ENCODE assay signal across 9 cellular contexts in the genomic region with DNA sequence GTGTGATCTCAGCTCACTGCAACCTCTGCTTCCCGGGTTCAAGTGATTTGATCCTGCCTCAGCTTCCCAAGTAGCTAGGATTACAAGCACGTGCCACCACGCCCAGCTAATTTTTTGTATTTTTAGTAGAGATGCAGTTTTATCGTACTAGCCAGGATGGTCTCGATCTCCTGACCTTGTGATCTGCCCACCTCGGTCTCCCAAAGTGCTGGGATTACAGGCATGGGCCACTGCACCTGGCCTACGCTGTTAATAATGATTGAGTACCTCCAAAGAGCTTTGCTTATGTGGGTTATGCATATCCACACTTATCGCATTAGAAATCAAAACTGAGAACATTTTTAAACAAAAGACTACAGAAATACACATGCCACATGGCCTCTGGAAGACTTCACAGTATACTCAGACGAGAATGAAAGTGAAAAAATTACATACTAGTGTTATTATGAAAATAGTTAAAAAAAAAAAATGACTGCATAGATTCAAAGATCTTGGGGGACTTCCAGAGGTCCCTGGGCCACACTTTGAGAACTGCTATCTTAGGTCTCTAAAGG. TPM values are rescaled to one million over a fixed set of nuclear protein-coding genes. Genes with fewer than 3 reads are reported as not detected.
DNase-seq lines count a peak whose midpoint lies in the region; ATAC-seq, FAIRE-seq and TF ChIP-seq lines count a peak whose summit lies in the region.
"Had no signal": no experiment of that assay in that cellular context is flagged by ENCODE, and none has a peak within 500 bp of the region (broad histone marks: within the 10 kb centered on the region; RNA-seq: fewer than 3 reads in every experiment).

No MANE protein-coding gene starts in this region.

- H4K20me1 ChIP-seq in astrocyte (ENCODE audit: insufficient read depth, low read length), result no peaks in the 10 kb centered on the region
- no peaks in the 10 kb centered on the region for H4K20me1 ChIP-seq in HepG2 (ENCODE audit: insufficient read depth, low read length)

- no peak overlapping the region for H3K9ac ChIP-seq in astrocyte (ENCODE audit: low read length)
- H3K9ac ChIP-seq in HepG2 (ENCODE audit: insufficient read depth, low read depth, low read length), result no peak overlapping the region

- peaks cover 21% of the 10 kb centered on the region for H3K36me3 Mint-ChIP-seq in astrocyte (ENCODE audit: low read depth, unreplicated experiment)

- no peak for TF ChIP-seq RAD21 in HepG2 (CRISPR knock-in tag; IDR thresholded peaks at IDR 0.05)

- TF ChIP-seq POLR2A in HepG2 (IDR thresholded peaks at IDR 0.05; ENCODE audit: insufficient read depth in 1 of 2, low read depth in 2 of 2, low read length in 2 of 2), result no peak

- in situ Hi-C loops in HepG2 (cut with HindIII; ENCODE audit: extremely low pct_ligation_motif_present, low pct_unique_long_range_greater_than_20kb), result no loop called here

- H3K27ac ChIP-seq in astrocyte (ENCODE audit: low read depth, low read length) (peak overlapping the region; percentile 69), HepG2 (ENCODE audit: extremely low read length, insufficient read depth, low read length) (no peak overlapping the region)
- H3K27ac ChIP-seq in effector memory CD4-positive, alpha-beta T cell (ENCODE audit: insufficient read depth, low read length, poor library complexity, severe bottlenecking), result no peak overlapping the region

- H3K4me2 ChIP-seq in astrocyte (ENCODE audit: low read length), result no peak overlapping the region
- no peak overlapping the region for H3K4me2 ChIP-seq in HepG2 (ENCODE audit: low read depth, low read length)

- no peak overlapping the region for H3K4me3 Mint-ChIP-seq in astrocyte (ENCODE audit: unreplicated experiment)

- H3K4me1 Mint-ChIP-seq in astrocyte (ENCODE audit: low read depth, unreplicated experiment), result peaks cover 5% of the 10 kb centered on the region

- no peak for TF ChIP-seq CTCF in astrocyte (IDR thresholded peaks at IDR 0.05; ENCODE audit: insufficient read depth, low read depth, low read length)
- no peak for TF ChIP-seq CTCF in HepG2 (CRISPR knock-in tag; IDR thresholded peaks at IDR 0.05)

- POLR2A ChIA-PET in HepG2 (lab: Yijun Ruan, JAX), result no interaction called here

- ATAC-seq in GM18517 (IDR thresholded peaks at IDR 0.05; ENCODE audit: unreplicated experiment) (peak; percentile 94), GM21367 (IDR thresholded peaks at IDR 0.05; ENCODE audit: unreplicated experiment) (peak; percentile 95), HG03103 (IDR thresholded peaks at IDR 0.05; ENCODE audit: low read depth, unreplicated experiment) (peak; percentile 71), HepG2 (no peak)

- H3K4me1 ChIP-seq in astrocyte (ENCODE audit: insufficient read depth, low read length) (peaks cover 4% of the 10 kb centered on the region), HepG2 (ENCODE audit: insufficient read depth, low read length) (no peaks in the 10 kb centered on the region)
- H3K4me1 ChIP-seq in effector memory CD4-positive, alpha-beta T cell (ENCODE audit: control insufficient read depth, insufficient read depth, low read length, poor library complexity, severe bottlenecking), result no peaks in the 10 kb centered on the region

- CTCF ChIA-PET in HepG2 (lab: Yijun Ruan, JAX; ENCODE audit: low intra/inter-chr PET ratio, low total read pairs), result no interaction called here

- H3K27me3 ChIP-seq in astrocyte (ENCODE audit: insufficient read depth, low read length) (no peaks in the 10 kb centered on the region), HepG2 (ENCODE audit: control insufficient read depth in 1 of 2, insufficient read depth in 2 of 2, low read length in 2 of 2) (no peaks in the 10 kb centered on the region)
- no peaks in the 10 kb centered on the region for H3K27me3 ChIP-seq in effector memory CD4-positive, alpha-beta T cell (replicated peaks; ENCODE audit: control insufficient read depth, insufficient read depth, low read length, poor library complexity, severe bottlenecking)

- TF ChIP-seq EP300 in HepG2 (IDR thresholded peaks at IDR 0.05; ENCODE audit: low read depth in 2 of 2, low read length in 2 of 2), result no peak
- TF ChIP-seq EP300 in HepG2 (CRISPR knock-in tag; IDR thresholded peaks at IDR 0.05; ENCODE audit: borderline replicate concordance), result no peak

- BruUV-seq in HepG2 (replicated peaks; lab: Mats Ljungman, UMichigan), result no TSS peak

- H3K9me3 ChIP-seq in astrocyte (ENCODE audit: insufficient read depth, low read depth, low read length) (no peaks in the 10 kb centered on the region), HepG2 (ENCODE audit: low read length) (no peaks in the 10 kb centered on the region)
- no peaks in the 10 kb centered on the region for H3K9me3 ChIP-seq in effector memory CD4-positive, alpha-beta T cell (ENCODE audit: control insufficient read depth, low read length)

- no peak for FAIRE-seq in astrocyte (lab: Jason Lieb, UNC)
- FAIRE-seq in HepG2 (lab: Jason Lieb, UNC), result no peak

- H3K4me3 ChIP-seq in astrocyte (ENCODE audit: insufficient read depth, low read depth, low read length) (no peak overlapping the region), HepG2 (replicated peaks in 1 of 3; ENCODE audit: insufficient read depth in 1 of 3, low read depth in 2 of 3, low read length in 3 of 3) (no peak overlapping the region)
- H3K4me3 ChIP-seq in effector memory CD4-positive, alpha-beta T cell (ENCODE audit: insufficient read depth, low read depth, low read length, poor library complexity, severe bottlenecking), result no peak overlapping the region

- H3K79me2 ChIP-seq in astrocyte (ENCODE audit: insufficient read depth, low read length) (no peaks in the 10 kb centered on the region), HepG2 (ENCODE audit: insufficient read depth, low read length) (no peaks in the 10 kb centered on the region)

- DNase-seq in astrocyte (ENCODE audit: low read depth) (no peak), inferior parietal cortex (ENCODE audit: extremely low spot score) (no peak), AG08396 (ENCODE audit: low spot score) (no peak), HepG2 (ENCODE audit: low spot score) (no peak)
- no peak for DNase-seq in effector memory CD4-positive, alpha-beta T cell
- DNase-seq: erythroblast had no signal

- no peaks in the 10 kb centered on the region for H3K9me3 Mint-ChIP-seq in astrocyte (ENCODE audit: unreplicated experiment)

- no peaks in the 10 kb centered on the region for H3K27me3 Mint-ChIP-seq in astrocyte (ENCODE audit: low read depth, unreplicated experiment)

- H2AFZ ChIP-seq in astrocyte (ENCODE audit: low read depth, low read length), result no peak overlapping the region
- H2AFZ ChIP-seq in HepG2 (ENCODE audit: low read length), result no peak overlapping the region

- no peak overlapping the region for H3K27ac Mint-ChIP-seq in astrocyte (ENCODE audit: unreplicated experiment)

- H3K36me3 ChIP-seq in astrocyte (ENCODE audit: insufficient read depth, low read length) (peaks cover 24% of the 10 kb centered on the region), HepG2 (replicated peaks in 1 of 2; ENCODE audit: control insufficient read depth in 1 of 2, insufficient read depth in 2 of 2, low read length in 2 of 2) (peaks cover 12 to 46% of the 10 kb centered on the region in 2 experiments; a peak in 4 of 5 replicates)
- peaks cover 27% of the 10 kb centered on the region for H3K36me3 ChIP-seq in effector memory CD4-positive, alpha-beta T cell (ENCODE audit: control insufficient read depth, insufficient read depth, low read length)

- intact Hi-C loops in HepG2 (cut with micrococcal nuclease; ENCODE audit: unreplicated experiment), result no loop called here

- 98% methylated on average over 9 of the region's 9 CpGs for WGBS in HepG2 (ENCODE audit: low lambda C conversion rate)

RNA-seq across cellular contexts. Expression of gene RPP38, which starts 25.4 kb away (rescaled TPM):
- total RNA-seq in astrocyte (17.6 and 17.9 TPM in 2 replicates), HepG2 (2016; rRNA removed; fragmentation: Illumina TruSeq; extraction: Trizol) (16.4 and 17.7 TPM in 2 replicates)
- total RNA-seq in HepG2 (2016; cell fraction: cytosol; rRNA removed; fragmentation: Illumina TruSeq; extraction: Trizol; ENCODE audit: low read depth), result 10.8 and 11.2 TPM in 2 replicates
- total RNA-seq in HepG2 (2016; cell fraction: insoluble cytoplasmic fraction; rRNA removed; fragmentation: Illumina TruSeq; extraction: Trizol), result 15.4 and 17.2 TPM in 2 replicates
- total RNA-seq in HepG2 (2016; cell fraction: membrane; rRNA removed; fragmentation: Illumina TruSeq; extraction: Trizol), result 14.8 and 16.0 TPM in 2 replicates
- total RNA-seq in HepG2 (2016; cell fraction: nucleus; rRNA removed; fragmentation: Illumina TruSeq; extraction: Trizol), result 9.0 and 9.2 TPM in 2 replicates
- 11.7 TPM in 2 replicates for polyA plus RNA-seq in HepG2 (2011; rRNA removed)
- polyA plus RNA-seq in HepG2 (2011; cell fraction: cytosol; rRNA removed), result 10.2 and 13.0 TPM in 2 replicates
- 4.3 and 6.1 TPM in 2 replicates for polyA plus RNA-seq in HepG2 (2011; cell fraction: nucleus; rRNA removed)
- 10.0 and 11.5 TPM in 2 replicates for polyA plus RNA-seq in HepG2 (2012)
- polyA plus RNA-seq in HepG2 (2016; cell fraction: cytosol; fragmentation: Illumina TruSeq; extraction: Trizol; ENCODE audit: low read depth), result 8.4 and 12.5 TPM in 2 replicates
- 19.6 and 21.6 TPM in 2 replicates for polyA plus RNA-seq in HepG2 (2016; cell fraction: insoluble cytoplasmic fraction; fragmentation: Illumina TruSeq; extraction: Trizol; ENCODE audit: low read depth)
- polyA plus RNA-seq in HepG2 (2016; cell fraction: membrane; fragmentation: Illumina TruSeq; extraction: Trizol; ENCODE audit: low read depth), result 12.4 and 12.7 TPM in 2 replicates
- polyA plus RNA-seq in HepG2 (2016; cell fraction: nucleus; fragmentation: Illumina TruSeq; extraction: Trizol; ENCODE audit: insufficient read depth, low read depth), result 17.0 and 18.6 TPM in 2 replicates
- polyA minus RNA-seq in HepG2 (2011; rRNA and poly(A)+ RNA removed; ENCODE audit: low replicate concordance), result 7.3 and 14.4 TPM in 2 replicates
- polyA minus RNA-seq in HepG2 (2011; cell fraction: cytosol; rRNA and poly(A)+ RNA removed), result 4.8 and 6.3 TPM in 2 replicates
- polyA minus RNA-seq in HepG2 (2011; cell fraction: nucleus; rRNA and poly(A)+ RNA removed), result 4.1 and 5.8 TPM in 2 replicates

RNA-seq across cellular contexts. Expression of gene ACBD7, which starts 34.0 kb away (rescaled TPM):
- total RNA-seq in astrocyte (0.36 and 0.79 TPM in 2 replicates), HepG2 (2016; rRNA removed; fragmentation: Illumina TruSeq; extraction: Trizol) (2.6 and 4.0 TPM in 2 replicates)
- total RNA-seq in HepG2 (2016; cell fraction: cytosol; rRNA removed; fragmentation: Illumina TruSeq; extraction: Trizol; ENCODE audit: low read depth), result 0.51 and 0.53 TPM in 2 replicates
- 3.0 and 3.6 TPM in 2 replicates for total RNA-seq in HepG2 (2016; cell fraction: insoluble cytoplasmic fraction; rRNA removed; fragmentation: Illumina TruSeq; extraction: Trizol)
- total RNA-seq in HepG2 (2016; cell fraction: membrane; rRNA removed; fragmentation: Illumina TruSeq; extraction: Trizol), result 2.0 and 2.5 TPM in 2 replicates
- total RNA-seq in HepG2 (2016; cell fraction: nucleus; rRNA removed; fragmentation: Illumina TruSeq; extraction: Trizol), result 0.75 and 2.1 TPM in 2 replicates
- 1.1 and 1.4 TPM in 2 replicates for polyA plus RNA-seq in HepG2 (2011; rRNA removed)
- polyA plus RNA-seq in HepG2 (2011; cell fraction: cytosol; rRNA removed), result 0.86 and 1.0 TPM in 2 replicates
- polyA plus RNA-seq in HepG2 (2011; cell fraction: nucleus; rRNA removed), result 0.40 and 0.45 TPM in 2 replicates
- 1.1 and 2.4 TPM in 2 replicates for polyA plus RNA-seq in HepG2 (2012)
- 0.33 and 0.47 TPM in 2 replicates for polyA plus RNA-seq in HepG2 (2016; cell fraction: cytosol; fragmentation: Illumina TruSeq; extraction: Trizol; ENCODE audit: low read depth)
- polyA plus RNA-seq in HepG2 (2016; cell fraction: insoluble cytoplasmic fraction; fragmentation: Illumina TruSeq; extraction: Trizol; ENCODE audit: low read depth), result 3.1 and 3.6 TPM in 2 replicates
- 1.2 and 1.4 TPM in 2 replicates for polyA plus RNA-seq in HepG2 (2016; cell fraction: membrane; fragmentation: Illumina TruSeq; extraction: Trizol; ENCODE audit: low read depth)
- 0.85 and 1.2 TPM in 2 replicates for polyA plus RNA-seq in HepG2 (2016; cell fraction: nucleus; fragmentation: Illumina TruSeq; extraction: Trizol; ENCODE audit: insufficient read depth, low read depth)
- 0.21 and 0.90 TPM in 2 replicates for polyA minus RNA-seq in HepG2 (2011; rRNA and poly(A)+ RNA removed; ENCODE audit: low replicate concordance)
- polyA minus RNA-seq in HepG2 (2011; cell fraction: cytosol; rRNA and poly(A)+ RNA removed), result 0.59 and 2.2 TPM in 2 replicates
- 1.8 and 2.0 TPM in 2 replicates for polyA minus RNA-seq in HepG2 (2011; cell fraction: nucleus; rRNA and poly(A)+ RNA removed)

RNA-seq across cellular contexts. Expression of gene NMT2, which starts 45.9 kb away (rescaled TPM):
- 20.9 and 22.1 TPM in 2 replicates for total RNA-seq in astrocyte
- 23.8 and 28.0 TPM in 2 replicates for total RNA-seq in HepG2 (2016; rRNA removed; fragmentation: Illumina TruSeq; extraction: Trizol)
- total RNA-seq in HepG2 (2016; cell fraction: cytosol; rRNA removed; fragmentation: Illumina TruSeq; extraction: Trizol; ENCODE audit: low read depth), result 8.0 and 9.2 TPM in 2 replicates
- total RNA-seq in HepG2 (2016; cell fraction: insoluble cytoplasmic fraction; rRNA removed; fragmentation: Illumina TruSeq; extraction: Trizol), result 27.2 and 28.6 TPM in 2 replicates
- 16.5 and 17.5 TPM in 2 replicates for total RNA-seq in HepG2 (2016; cell fraction: membrane; rRNA removed; fragmentation: Illumina TruSeq; extraction: Trizol)
- total RNA-seq in HepG2 (2016; cell fraction: nucleus; rRNA removed; fragmentation: Illumina TruSeq; extraction: Trizol), result 20.8 and 22.8 TPM in 2 replicates
- 8.9 and 10.1 TPM in 2 replicates for polyA plus RNA-seq in HepG2 (2011; rRNA removed)
- polyA plus RNA-seq in HepG2 (2011; cell fraction: cytosol; rRNA removed), result 3.5 and 4.9 TPM in 2 replicates
- polyA plus RNA-seq in HepG2 (2011; cell fraction: nucleus; rRNA removed), result 15.6 and 18.8 TPM in 2 replicates
- polyA plus RNA-seq in HepG2 (2012), result 16.2 and 22.5 TPM in 2 replicates
- polyA plus RNA-seq in HepG2 (2016; cell fraction: cytosol; fragmentation: Illumina TruSeq; extraction: Trizol; ENCODE audit: low read depth), result 6.0 and 6.3 TPM in 2 replicates
- 28.9 and 32.1 TPM in 2 replicates for polyA plus RNA-seq in HepG2 (2016; cell fraction: insoluble cytoplasmic fraction; fragmentation: Illumina TruSeq; extraction: Trizol; ENCODE audit: low read depth)
- 13.5 and 15.5 TPM in 2 replicates for polyA plus RNA-seq in HepG2 (2016; cell fraction: membrane; fragmentation: Illumina TruSeq; extraction: Trizol; ENCODE audit: low read depth)
- polyA plus RNA-seq in HepG2 (2016; cell fraction: nucleus; fragmentation: Illumina TruSeq; extraction: Trizol; ENCODE audit: insufficient read depth, low read depth), result 27.7 and 29.0 TPM in 2 replicates
- 0.96 and 2.9 TPM in 2 replicates for polyA minus RNA-seq in HepG2 (2011; rRNA and poly(A)+ RNA removed; ENCODE audit: low replicate concordance)
- polyA minus RNA-seq in HepG2 (2011; cell fraction: cytosol; rRNA and poly(A)+ RNA removed), result 5.4 and 6.6 TPM in 2 replicates
- polyA minus RNA-seq in HepG2 (2011; cell fraction: nucleus; rRNA and poly(A)+ RNA removed), result 23.5 and 25.9 TPM in 2 replicates
